Comparison of ENCODE assay signal across 8 cellular contexts in the genomic region with DNA sequence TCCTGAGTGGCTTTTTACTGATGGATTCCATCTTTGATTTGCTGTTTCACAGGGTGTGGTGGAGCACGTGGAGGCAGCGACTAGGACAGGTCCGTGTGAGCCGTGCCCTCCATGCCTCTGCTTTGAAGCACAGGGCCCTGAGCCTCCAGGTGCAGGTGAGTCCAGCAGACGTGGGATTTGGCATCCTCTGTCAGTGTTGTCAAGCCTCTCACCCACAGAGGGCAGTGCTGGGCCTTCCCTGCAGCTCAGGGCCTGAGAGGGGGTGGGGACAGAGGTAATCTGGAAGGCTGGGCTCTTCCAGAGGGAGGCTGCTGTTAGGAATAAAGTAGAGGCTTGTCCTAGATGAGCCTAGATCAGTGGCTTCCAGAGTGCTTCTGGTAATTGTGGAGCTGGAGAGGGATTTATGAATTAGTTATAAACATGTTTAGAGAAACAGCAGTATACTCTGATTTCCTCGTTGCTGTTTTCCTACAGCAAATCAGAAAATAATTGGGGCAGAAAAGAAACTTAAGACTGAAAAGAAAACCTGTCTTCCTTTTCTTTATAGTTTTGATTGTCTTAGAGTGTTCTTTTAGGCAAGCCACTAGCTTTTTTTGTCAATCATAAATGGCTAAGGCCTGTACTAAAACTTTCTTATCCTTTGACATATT.
DNase-seq lines count a peak whose midpoint lies in the region; ATAC-seq and TF ChIP-seq lines count a peak whose summit lies in the region.

No MANE protein-coding gene starts in this region.

- intact Hi-C loops in aorta (cut with DNase I), result loop anchor here (1.0 to 5.0 kb wide), 2 partner anchors 71 to 73 kb away; no protein-coding TSS in a partner anchor

- no peaks in the 10 kb centered on the region for H3K79me2 ChIP-seq in parathyroid adenoma

- H3K4me1 ChIP-seq in parathyroid adenoma (no peaks in the 10 kb centered on the region), aorta (ENCODE audit: control insufficient read depth in 1 of 2, insufficient read depth in 2 of 2, low read length in 2 of 2) (no peaks in the 10 kb centered on the region)

- peaks cover 43% of the 10 kb centered on the region for H3K36me3 Mint-ChIP-seq in activated naive CD4-positive, alpha-beta T cell treated with anti-CD3 and anti-CD28 coated beads, Interleukin-2, amount 10 ng/mL, durations not matched to agents 7 days and 5 days

- peak overlapping the region; percentile 29 for H3K27ac Mint-ChIP-seq in activated naive CD4-positive, alpha-beta T cell treated with anti-CD3 and anti-CD28 coated beads, Interleukin-2, amount 10 ng/mL, durations not matched to agents 7 days and 5 days

- no peak overlapping the region for H3K4me2 ChIP-seq in parathyroid adenoma (ENCODE audit: low read length)

- TF ChIP-seq CTCF in LNCAP (IDR thresholded peaks at IDR 0.05) (peak; percentile 86), parathyroid adenoma (IDR thresholded peaks at IDR 0.05) (peak; percentile 56)

- H3K4me3 Mint-ChIP-seq in activated naive CD4-positive, alpha-beta T cell treated with anti-CD3 and anti-CD28 coated beads, Interleukin-2, amount 10 ng/mL, durations not matched to agents 7 days and 5 days, result no peak overlapping the region

- H3K9me3 Mint-ChIP-seq in activated naive CD4-positive, alpha-beta T cell treated with anti-CD3 and anti-CD28 coated beads, Interleukin-2, amount 10 ng/mL, durations not matched to agents 7 days and 5 days, result no peaks in the 10 kb centered on the region

- no peaks in the 10 kb centered on the region for H3K9me3 ChIP-seq in parathyroid adenoma (ENCODE audit: control insufficient read depth, low read length)
- H3K9me3 ChIP-seq in aorta (ENCODE audit: control insufficient read depth, low read length), result no peaks in the 10 kb centered on the region

- ATAC-seq in aorta (ENCODE audit: low FRiP score) (peak; percentile 89), GM19397 (IDR thresholded peaks at IDR 0.05; ENCODE audit: unreplicated experiment) (no peak)

- DNase-seq in DMS114 treated with DMSO at 0.1 percent for 48 hours (lab: John Stamatoyannopoulos, UW; ENCODE audit: unreplicated experiment) (peak; percentile 32), RPMI8226 (peak; percentile 75), glomerular visceral epithelial cell (ENCODE audit: extremely low spot score) (peak; percentile 72), aorta (peak; percentile 78 to 87)
- peak; percentile 70 for DNase-seq in activated naive CD4-positive, alpha-beta T cell treated with anti-CD3 and anti-CD28 coated beads, Interleukin-2, amount 10 ng/mL, durations not matched to agents 7 days and 5 days

- H3K27ac ChIP-seq in parathyroid adenoma (no peak overlapping the region), aorta (ENCODE audit: low read depth in 1 of 2, low read length in 2 of 2) (no peak overlapping the region)

- no peaks in the 10 kb centered on the region for H3K36me3 ChIP-seq in parathyroid adenoma (ENCODE audit: control insufficient read depth, insufficient read depth, low read length)
- peaks cover 0 to 2% of the 10 kb centered on the region in 2 donors for H3K36me3 ChIP-seq in aorta (ENCODE audit: control insufficient read depth in 1 of 2, insufficient read depth in 2 of 2, low read length in 1 of 2)

- no peaks in the 10 kb centered on the region for H3K27me3 Mint-ChIP-seq in activated naive CD4-positive, alpha-beta T cell treated with anti-CD3 and anti-CD28 coated beads, Interleukin-2, amount 10 ng/mL, durations not matched to agents 7 days and 5 days

- WGBS in aorta, 2 donors, result 19 to 27% methylated on average over 6 of the region's 6 CpGs

- H3K4me3 ChIP-seq in parathyroid adenoma (ENCODE audit: low read depth, low read length) (no peak overlapping the region), aorta (ENCODE audit: low read length in 2 of 2) (no peak overlapping the region)

- H3K9ac ChIP-seq in parathyroid adenoma, result no peak overlapping the region

- CTCF ChIA-PET in activated naive CD4-positive, alpha-beta T cell treated with anti-CD3 and anti-CD28 coated beads, Interleukin-2, amount 10 ng/mL, durations not matched to agents 7 days and 5 days (lab: Charles Lee), result interaction anchor here (0.9 to 1.5 kb wide), 12 partner anchors 8 to 110 kb away, joined by 3 to 6 read pairs (median 3); no protein-coding TSS in a partner anchor

- no peak overlapping the region for H2AFZ ChIP-seq in parathyroid adenoma

- no peaks in the 10 kb centered on the region for H3K4me1 Mint-ChIP-seq in activated naive CD4-positive, alpha-beta T cell treated with anti-CD3 and anti-CD28 coated beads, Interleukin-2, amount 10 ng/mL, durations not matched to agents 7 days and 5 days

- no peaks in the 10 kb centered on the region for H3K27me3 ChIP-seq in parathyroid adenoma (ENCODE audit: control insufficient read depth, insufficient read depth, low read length)
- no peaks in the 10 kb centered on the region for H3K27me3 ChIP-seq in aorta (ENCODE audit: control insufficient read depth in 1 of 2, insufficient read depth in 2 of 2, low read length in 1 of 2)

Comparison
In these comparisons a context has a peak if more than half of its experiments do, and no peak if none do; other contexts are left out.
1. DNase-seq: peak in every context shown above with its lines; median percentile 82 in aorta; 75 in RPMI8226; 72 in glomerular visceral epithelial cell; 70 in activated naive CD4-positive, alpha-beta T cell treated with anti-CD3 and anti-CD28 coated beads, Interleukin-2, amount 10 ng/mL, durations not matched to agents 7 days and 5 days; 32 in DMS114 treated with DMSO at 0.1 percent for 48 hours.